ENCODE assay signal across 18 cellular contexts in genomic region chr3:27861047-27862036, GRCh38.
DNase-seq lines count a peak whose midpoint lies in the region; ATAC-seq and TF ChIP-seq lines count a peak whose summit lies in the region.
"Had no signal": no experiment of that assay in that cellular context is flagged by ENCODE, and none has a peak within 500 bp of the region (broad histone marks: within the 10 kb centered on the region; RNA-seq: fewer than 3 reads in every experiment).

No MANE protein-coding gene starts in this region.

- H3K36me3 ChIP-seq in left lung: no peaks in the 10 kb centered on the region
- H3K36me3 ChIP-seq: sigmoid colon, thoracic aorta had no signal

- H3K9me3 ChIP-seq in left lung: peaks cover 0 to 9% of the 10 kb centered on the region in 2 donors
- H3K9me3 ChIP-seq: body of pancreas, thoracic aorta had no signal

- intact Hi-C loops in left lung (cut with DNase I): no loop called here

- peak overlapping the region; percentile 25 for H3K4me3 Mint-ChIP-seq in activated CD4-positive, alpha-beta T cell treated with anti-CD3 and anti-CD28 coated beads, Interleukin-2, amount 10 ng/mL, durations not matched to agents 7 days and 5 days
- H3K4me3 Mint-ChIP-seq in naive thymus-derived CD8-positive, alpha-beta T cell: peak overlapping the region in 9 of 10 donors; percentile 9 to 70 (median 25)

- H3K27ac Mint-ChIP-seq in activated CD4-positive, alpha-beta T cell treated with anti-CD3 and anti-CD28 coated beads, Interleukin-2, amount 10 ng/mL, durations not matched to agents 7 days and 5 days: peak overlapping the region; percentile 92
- peak overlapping the region in 1 of 2 donors; percentile 42 for H3K27ac Mint-ChIP-seq in activated naive CD4-positive, alpha-beta T cell treated with anti-CD3 and anti-CD28 coated beads, Interleukin-2, amount 50 U/mL, for 72 hours
- peak overlapping the region; percentile 70 to 93 (median 90) for H3K27ac Mint-ChIP-seq in naive thymus-derived CD8-positive, alpha-beta T cell

- peak; percentile 26 to 54 for ATAC-seq in activated naive CD4-positive, alpha-beta T cell treated with anti-CD3 and anti-CD28 coated beads, Interleukin-2, amount 50 U/mL, for 72 hours
- ATAC-seq in naive thymus-derived CD8-positive, alpha-beta T cell: peak; percentile 93 to 94
- ATAC-seq in left lung: no peak
- ATAC-seq: body of pancreas, left colon, Right ventricle myocardium inferior had no signal

- no peaks in the 10 kb centered on the region for H3K4me1 ChIP-seq in left lung
- H3K4me1 ChIP-seq: sigmoid colon had no signal

- H3K36me3 Mint-ChIP-seq in activated CD4-positive, alpha-beta T cell treated with anti-CD3 and anti-CD28 coated beads, Interleukin-2, amount 10 ng/mL, durations not matched to agents 7 days and 5 days (ENCODE audit: low read depth): peaks cover under 1% of the 10 kb centered on the region
- peaks cover 0 to 9% of the 10 kb centered on the region in 2 donors for H3K36me3 Mint-ChIP-seq in activated naive CD4-positive, alpha-beta T cell treated with anti-CD3 and anti-CD28 coated beads, Interleukin-2, amount 50 U/mL, for 72 hours
- peaks cover 0 to 7% (median 4%) of the 10 kb centered on the region in 3 donors for H3K36me3 Mint-ChIP-seq in naive thymus-derived CD8-positive, alpha-beta T cell

- H3K4me3 ChIP-seq in Jurkat, Clone E6-1 (ENCODE audit: low read length): no peak overlapping the region
- no peak overlapping the region for H3K4me3 ChIP-seq in left lung
- H3K4me3 ChIP-seq: body of pancreas, sigmoid colon, thoracic aorta had no signal

- no peak overlapping the region for H3K27ac ChIP-seq in left lung
- H3K27ac ChIP-seq: body of pancreas, sigmoid colon, thoracic aorta had no signal

- H3K4me1 Mint-ChIP-seq in activated CD4-positive, alpha-beta T cell treated with anti-CD3 and anti-CD28 coated beads, Interleukin-2, amount 10 ng/mL, durations not matched to agents 7 days and 5 days: peaks cover 31% of the 10 kb centered on the region
- peaks cover 25 to 55% (median 50%) of the 10 kb centered on the region in 4 donors for H3K4me1 Mint-ChIP-seq in naive thymus-derived CD8-positive, alpha-beta T cell

- no peaks in the 10 kb centered on the region for H3K27me3 Mint-ChIP-seq in activated CD4-positive, alpha-beta T cell treated with anti-CD3 and anti-CD28 coated beads, Interleukin-2, amount 10 ng/mL, durations not matched to agents 7 days and 5 days
- no peaks in the 10 kb centered on the region for H3K27me3 Mint-ChIP-seq in naive thymus-derived CD8-positive, alpha-beta T cell

- CTCF ChIA-PET in activated CD4-positive, alpha-beta T cell treated with anti-CD3 and anti-CD28 coated beads, Interleukin-2, amount 10 ng/mL, durations not matched to agents 7 days and 5 days (lab: Charles Lee): interaction anchor here (1.1 kb wide), 1 partner anchor 133 kb away, joined by 3 read pairs; no protein-coding TSS in a partner anchor

- no peaks in the 10 kb centered on the region for H3K27me3 ChIP-seq in left lung
- H3K27me3 ChIP-seq: body of pancreas, sigmoid colon had no signal

- TF ChIP-seq CTCF in GM10266 (IDR thresholded peaks at IDR 0.05; ENCODE audit: control insufficient read depth, insufficient read depth, low read depth, missing control alignments) (no peak), left lung (IDR thresholded peaks at IDR 0.05) (no peak)

- DNase-seq in activated CD4-positive, alpha-beta T cell treated with anti-CD3 and anti-CD28 coated beads, Interleukin-2, amount 10 ng/mL, durations not matched to agents 7 days and 5 days: peak; percentile 58
- no peak for DNase-seq in activated CD4-positive, alpha-beta T cell treated with anti-CD3 and anti-CD28 coated beads, Interleukin-2, amount 50 U/mL, for 4 hours
- peak; percentile 69 for DNase-seq in Jurkat, Clone E6-1 (ENCODE audit: low read depth, low spot score)
- no peak for DNase-seq in activated naive CD4-positive, alpha-beta T cell treated with anti-CD3 and anti-CD28 coated beads, Interleukin-2, amount 50 U/mL, for 72 hours (ENCODE audit: low spot score in 2 of 2)
- peak in 4 of 10 donors; percentile 31 to 60 (median 53) for DNase-seq in naive thymus-derived CD8-positive, alpha-beta T cell
- DNase-seq in NCI-H748 (lab: John Stamatoyannopoulos, UW; ENCODE audit: unreplicated experiment): no peak
- no peak for DNase-seq in GM10266 (ENCODE audit: extremely low spot score)
- DNase-seq in left lung: no peak
- DNase-seq: body of pancreas, glutamatergic neuron, IMR-90, left colon, MM.1S, NCI-H146, NCI-H524 treated with DMSO at 0.1 percent for 48 hours, sigmoid colon had no signal

- POLR2A ChIA-PET in activated CD4-positive, alpha-beta T cell treated with anti-CD3 and anti-CD28 coated beads, Interleukin-2, amount 10 ng/mL, durations not matched to agents 7 days and 5 days (lab: Charles Lee): no interaction called here
- POLR2A ChIA-PET in naive thymus-derived CD8-positive, alpha-beta T cell (lab: Charles Lee): interaction anchor here (0.9 to 5.2 kb wide), 6 partner anchors 9 to 140 kb away, joined by 3 to 32 read pairs (median 6); partner anchors contain the start of gene EOMES

- H3K9me3 Mint-ChIP-seq in activated CD4-positive, alpha-beta T cell treated with anti-CD3 and anti-CD28 coated beads, Interleukin-2, amount 10 ng/mL, durations not matched to agents 7 days and 5 days: peaks cover 8% of the 10 kb centered on the region
- H3K9me3 Mint-ChIP-seq in activated naive CD4-positive, alpha-beta T cell treated with anti-CD3 and anti-CD28 coated beads, Interleukin-2, amount 50 U/mL, for 72 hours: peaks cover 7 to 8% of the 10 kb centered on the region in 2 donors
- peaks cover 0 to 17% (median 4%) of the 10 kb centered on the region in 9 donors for H3K9me3 Mint-ChIP-seq in naive thymus-derived CD8-positive, alpha-beta T cell

Comparison
In these comparisons a context has a peak if more than half of its experiments do, and no peak if none do; other contexts are left out.
1. DNase-seq: peak in activated CD4-positive, alpha-beta T cell treated with anti-CD3 and anti-CD28 coated beads, Interleukin-2, amount 10 ng/mL, durations not matched to agents 7 days and 5 days (single experiment) and Jurkat, Clone E6-1 (single experiment); none in activated CD4-positive, alpha-beta T cell treated with anti-CD3 and anti-CD28 coated beads, Interleukin-2, amount 50 U/mL, for 4 hours (0 of 2), activated naive CD4-positive, alpha-beta T cell treated with anti-CD3 and anti-CD28 coated beads, Interleukin-2, amount 50 U/mL, for 72 hours (0 of 2), NCI-H748 (single experiment), GM10266 (single experiment) and left lung (0 of 2).